Comparison of ENCODE assay signal across 32 cellular contexts in genomic region chr18:9884532-9885140, GRCh38. TPM values are rescaled to one million over a fixed set of nuclear protein-coding genes. Genes with fewer than 3 reads are reported as not detected.
"Had no signal": no experiment of that assay in that cellular context is flagged by ENCODE, and none has a peak within 500 bp of the region (broad histone marks: within the 10 kb centered on the region; RNA-seq: fewer than 3 reads in every experiment).

No MANE protein-coding gene starts in this region.

- H3K4me3 Mint-ChIP-seq: dendritic cell treated with granulocyte-macrophage colony-stimulating factor and Interleukin-4, amounts not matched to agents 40 ng/mL and 50 ng/mL, for 4 days; endodermal cell; mesothelial cell of epicardium; naive B cell; natural killer cell treated with Interleukin-12 subunit alpha and Interleukin-12 subunit beta and Interleukin-15 and Interleukin-18, amount 100 ng/mL, for 72 hours; neural crest cell; stimulated activated effector memory CD8-positive, alpha-beta T cell treated with anti-CD3 and anti-CD28 coated beads, Interleukin-12 subunit alpha, Interleukin-12 subunit beta, amount 100 ng/mL, for 72 hours had no signal

- H3K4me1 ChIP-seq: colonic mucosa, gastrocnemius medialis, parathyroid adenoma, right atrium auricular region, stomach, thyroid gland had no signal

- H3K9me3 ChIP-seq: colonic mucosa, gastrocnemius medialis, mucosa of descending colon, right atrium auricular region, stomach, thyroid gland had no signal

- H3K9ac ChIP-seq: parathyroid adenoma had no signal

- ATAC-seq: esophagus mucosa; gastrocnemius medialis; left lobe of liver; mucosa of descending colon; natural killer cell treated with Interleukin-12 subunit alpha and Interleukin-12 subunit beta and Interleukin-15 and Interleukin-18, amount 100 ng/mL, for 72 hours; sciatic nerve had no signal

- DNase-seq: colonic mucosa; effector CD8-positive, alpha-beta T cell; endodermal cell; foreskin fibroblast; gastrocnemius medialis; head of caudate nucleus; kidney; mesenchymal stem cell; mucosa of descending colon; naive B cell; stimulated activated CD4-positive, alpha-beta T cell treated with anti-CD3 and anti-CD28 coated beads, Interleukin-2, amount 100 ng/mL, for 24 hours; stimulated activated CD4-positive, alpha-beta T cell treated with anti-CD3 and anti-CD28 coated beads, Interleukin-4, amount 100 ng/mL, for 24 hours; stimulated activated naive CD4-positive, alpha-beta T cell treated with Interleukin-2 at 50 U/mL for 16 hours; stomach; thyroid gland had no signal

- H3K9me3 Mint-ChIP-seq: dendritic cell treated with granulocyte-macrophage colony-stimulating factor and Interleukin-4, amounts not matched to agents 40 ng/mL and 50 ng/mL, for 4 days; natural killer cell treated with Interleukin-12 subunit alpha and Interleukin-12 subunit beta and Interleukin-15 and Interleukin-18, amount 100 ng/mL, for 72 hours; stimulated activated effector memory CD8-positive, alpha-beta T cell treated with anti-CD3 and anti-CD28 coated beads, Interleukin-12 subunit alpha, Interleukin-12 subunit beta, amount 100 ng/mL, for 72 hours had no signal

- H3K27me3 Mint-ChIP-seq: dendritic cell treated with granulocyte-macrophage colony-stimulating factor and Interleukin-4, amounts not matched to agents 40 ng/mL and 50 ng/mL, for 4 days; progenitor cell of endocrine pancreas had no signal

- H3K27ac ChIP-seq: colonic mucosa, epithelial cell of prostate, gastrocnemius medialis, parathyroid adenoma, right atrium auricular region, stomach, thyroid gland had no signal

- H3K36me3 Mint-ChIP-seq: mesothelial cell of epicardium; naive B cell; natural killer cell treated with Interleukin-12 subunit alpha and Interleukin-12 subunit beta and Interleukin-15 and Interleukin-18, amount 100 ng/mL, for 72 hours; stimulated activated effector memory CD8-positive, alpha-beta T cell treated with anti-CD3 and anti-CD28 coated beads, Interleukin-12 subunit alpha, Interleukin-12 subunit beta, amount 100 ng/mL, for 72 hours had no signal

- H3K4me3 ChIP-seq: colonic mucosa, gastrocnemius medialis, lung, mucosa of descending colon, right atrium auricular region, stomach, thyroid gland had no signal

- H3K27ac Mint-ChIP-seq: dendritic cell treated with granulocyte-macrophage colony-stimulating factor and Interleukin-4, amounts not matched to agents 40 ng/mL and 50 ng/mL, for 4 days; endodermal cell; mesothelial cell of epicardium; natural killer cell treated with Interleukin-12 subunit alpha and Interleukin-12 subunit beta and Interleukin-15 and Interleukin-18, amount 100 ng/mL, for 72 hours; progenitor cell of endocrine pancreas; stimulated activated effector memory CD8-positive, alpha-beta T cell treated with anti-CD3 and anti-CD28 coated beads, Interleukin-12 subunit alpha, Interleukin-12 subunit beta, amount 100 ng/mL, for 72 hours had no signal

- H3K36me3 ChIP-seq: colonic mucosa, gastrocnemius medialis, right atrium auricular region, stomach, thyroid gland had no signal

- H3K4me1 Mint-ChIP-seq: naive B cell, neural crest cell had no signal

- H2AFZ ChIP-seq: parathyroid adenoma had no signal

- H3K79me2 ChIP-seq: parathyroid adenoma had no signal

- H3K27me3 ChIP-seq: colonic mucosa, gastrocnemius medialis, right atrium auricular region, stomach, thyroid gland had no signal

RNA-seq across cellular contexts. Expression of gene TXNDC2, which starts 1.1 kb away (rescaled TPM):
- total RNA-seq: colonic mucosa; endodermal cell; esophagus mucosa; gastrocnemius medialis; glomerular endothelial cell; left lobe of liver; mesothelial cell of epicardium; natural killer cell treated with Interleukin-12 subunit alpha and Interleukin-12 subunit beta and Interleukin-15 and Interleukin-18, amount 100 ng/mL, for 72 hours; neural crest cell; progenitor cell of endocrine pancreas; right atrium auricular region; sciatic nerve; skeletal muscle tissue; thyroid gland; urinary bladder had no signal
- polyA plus RNA-seq: liver, stomach had no signal
